8 cellular contexts compared by ENCODE assay signal in the genomic region with DNA sequence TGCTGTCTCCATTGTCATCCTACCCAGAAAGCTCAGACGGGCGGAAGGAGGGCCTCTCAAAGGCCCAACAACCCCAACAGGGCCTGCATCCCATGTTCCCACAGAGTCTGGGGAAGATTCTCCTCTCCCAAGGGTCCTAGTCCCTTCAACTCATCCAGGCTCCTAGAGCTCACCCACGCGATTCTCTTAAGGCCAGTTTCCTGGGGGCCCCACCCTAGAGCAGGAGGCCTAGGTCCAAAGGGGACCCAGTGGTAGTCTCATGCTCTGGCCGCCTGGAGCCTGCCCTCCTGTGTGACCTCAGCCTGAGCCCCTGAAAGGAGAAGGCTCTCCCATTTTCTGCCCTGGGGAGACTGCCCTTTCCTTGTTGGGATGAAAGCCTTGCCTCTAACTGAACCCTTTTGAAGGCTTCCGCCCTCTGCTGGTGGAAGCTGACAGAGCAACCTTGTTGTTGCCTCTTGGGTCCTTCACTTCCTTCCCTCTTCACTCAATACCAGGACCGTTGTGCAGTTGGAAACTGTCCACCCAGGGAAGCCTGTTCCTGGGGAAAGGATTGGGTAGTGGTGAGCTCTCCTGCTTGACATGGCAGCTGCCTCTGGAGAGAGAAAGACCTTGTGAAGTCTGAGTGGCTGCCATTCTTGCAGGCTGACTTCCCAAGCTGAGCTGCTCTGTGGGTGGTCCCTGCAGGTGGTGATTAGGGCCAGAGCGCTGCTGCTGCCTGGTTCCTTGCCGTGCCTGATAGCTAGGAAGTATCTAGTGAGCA.
A peak's percentile ranks its signal among the peaks of the same experiment; 100 is the strongest.
DNase-seq lines count a peak whose midpoint lies in the region; ATAC-seq and TF ChIP-seq lines count a peak whose summit lies in the region.
"Had no signal": no experiment of that assay in that cellular context is flagged by ENCODE, and none has a peak within 500 bp of the region (broad histone marks: within the 10 kb centered on the region; RNA-seq: fewer than 3 reads in every experiment).

No MANE protein-coding gene starts in this region.

- peaks cover 3 to 5% (median 5%) of the 10 kb centered on the region in 3 donors for H3K27me3 Mint-ChIP-seq in immature natural killer cell (ENCODE audit: low read depth in 3 of 3)
- H3K27me3 Mint-ChIP-seq: activated naive CD4-positive, alpha-beta T cell treated with anti-CD3 and anti-CD28 coated beads, Interleukin-2, amount 50 U/mL, for 24 hours had no signal

- H3K4me1 Mint-ChIP-seq in immature natural killer cell, result peaks cover 8 to 9% of the 10 kb centered on the region in 2 donors

- peak; percentile 36 for DNase-seq in GM06990 (ENCODE audit: extremely low read depth, insufficient read length)
- peak; percentile 35 for DNase-seq in HK-2 (ENCODE audit: unreplicated experiment)
- DNase-seq in SJSA1 (ENCODE audit: low read depth in 1 of 2, low spot score in 2 of 2), result peak; percentile 70 to 74
- DNase-seq in amniotic stem cell (lab: John Stamatoyannopoulos, UW), result peak; percentile 5
- DNase-seq in immature natural killer cell, result peak in 2 of 3 donors; percentile 30 to 40
- DNase-seq in stimulated activated CD8-positive, alpha-beta memory T cell treated with anti-CD3 and anti-CD28 coated beads, Interleukin-2, amount 100 ng/mL, for 48 hours (ENCODE audit: low read depth in 2 of 2), result peak; percentile 26 to 51

- no peaks in the 10 kb centered on the region for H3K27me3 ChIP-seq in GM06990 (replicated peaks; ENCODE audit: control insufficient read depth, insufficient read depth, low read length)
- no peaks in the 10 kb centered on the region for H3K27me3 ChIP-seq in SJSA1 (replicated peaks)

- no peaks in the 10 kb centered on the region for H3K9me3 Mint-ChIP-seq in immature natural killer cell
- H3K9me3 Mint-ChIP-seq: activated naive CD4-positive, alpha-beta T cell treated with anti-CD3 and anti-CD28 coated beads, Interleukin-2, amount 50 U/mL, for 24 hours had no signal

- TF ChIP-seq POLR2A in GM18505 (IDR thresholded peaks at IDR 0.05; ENCODE audit: borderline replicate concordance, extremely low read depth, insufficient read depth, insufficient read length), result no peak

- H3K27ac ChIP-seq in SJSA1, result no peak overlapping the region

- H3K27ac Mint-ChIP-seq in immature natural killer cell, result peak overlapping the region in 3 of 6 donors; percentile 37 to 67 (median 51)
- H3K27ac Mint-ChIP-seq: activated naive CD4-positive, alpha-beta T cell treated with anti-CD3 and anti-CD28 coated beads, Interleukin-2, amount 50 U/mL, for 24 hours had no signal

- peaks cover 26% of the 10 kb centered on the region for H3K4me1 ChIP-seq in SJSA1 (replicated peaks)

- H3K4me3 ChIP-seq in GM06990 (replicated peaks; ENCODE audit: low read depth, low read length) (no peak overlapping the region), SJSA1 (no peak overlapping the region)

- peaks cover 0 to 10% (median 0%) of the 10 kb centered on the region in 3 donors for H3K36me3 Mint-ChIP-seq in immature natural killer cell

- H3K36me3 ChIP-seq in GM06990 (ENCODE audit: control insufficient read depth, insufficient read depth, low read length) (no peaks in the 10 kb centered on the region), SJSA1 (no peaks in the 10 kb centered on the region)

- no peak for ATAC-seq in GM18505 (IDR thresholded peaks at IDR 0.05; ENCODE audit: unreplicated experiment)

- no peak overlapping the region for H3K4me3 Mint-ChIP-seq in immature natural killer cell
- H3K4me3 Mint-ChIP-seq: activated naive CD4-positive, alpha-beta T cell treated with anti-CD3 and anti-CD28 coated beads, Interleukin-2, amount 50 U/mL, for 24 hours had no signal

- TF ChIP-seq CTCF in GM06990 (IDR thresholded peaks at IDR 0.05; ENCODE audit: insufficient read depth, low read length, poor library complexity, severe bottlenecking), result peak; percentile 84

- H3K9me3 ChIP-seq in SJSA1 (replicated peaks), result no peaks in the 10 kb centered on the region

Comparison
In these comparisons a context has a peak if more than half of its experiments do, and no peak if none do; other contexts are left out.
1. DNase-seq: peak in every context shown above with its lines; median percentile 72 in SJSA1; 38 in stimulated activated CD8-positive, alpha-beta memory T cell treated with anti-CD3 and anti-CD28 coated beads, Interleukin-2, amount 100 ng/mL, for 48 hours; 36 in GM06990; 35 in HK-2; 35 in immature natural killer cell; 5 in amniotic stem cell.